In genomic region chr11:65095427-65095826, GRCh38 we compare ENCODE assay signal across 10 cellular contexts. TPM values are rescaled to one million over a fixed set of nuclear protein-coding genes. Genes with fewer than 3 reads are reported as not detected.
A peak's percentile ranks its signal among the peaks of the same experiment; 100 is the strongest.
DNase-seq lines count a peak whose midpoint lies in the region; ATAC-seq, FAIRE-seq and TF ChIP-seq lines count a peak whose summit lies in the region.
"Had no signal": no experiment of that assay in that cellular context is flagged by ENCODE, and none has a peak within 500 bp of the region (broad histone marks: within the 10 kb centered on the region; RNA-seq: fewer than 3 reads in every experiment).

No MANE protein-coding gene starts in this region.

- H2AFZ ChIP-seq in KMS-11 (ENCODE audit: low read depth): peak overlapping the region; percentile 92

- H3K9me3 ChIP-seq in A549: no peaks in the 10 kb centered on the region
- no peaks in the 10 kb centered on the region for H3K9me3 ChIP-seq in muscle layer of duodenum (ENCODE audit: control insufficient read depth in 1 of 2, low read length in 2 of 2)

- FAIRE-seq in A549 (lab: Jason Lieb, UNC): no peak
- FAIRE-seq: G401.6, islet of Langerhans had no signal

- TF ChIP-seq RAD21 in A549 (conservative IDR thresholded peaks at IDR 0.05 in 1 of 2, IDR thresholded peaks at IDR 0.05 in 1 of 2): no peak

- 85% methylated on average over 21 of the region's 22 CpGs for WGBS in A549 (ENCODE audit: missing lambda C conversion rate)

- POLR2A ChIA-PET in A549 (lab: Yijun Ruan, JAX): interaction anchor here (1.1 to 3.0 kb wide), 2 partner anchors 16 to 251 kb away, joined by 3 to 8 read pairs; partner anchors contain the start of genes CDC42BPG and TM7SF2

- TF ChIP-seq POLR2A in A549 (IDR thresholded peaks at IDR 0.05; ENCODE audit: low read length): no peak

- H3K36me3 ChIP-seq in KMS-11 (ENCODE audit: insufficient read depth) (no peaks in the 10 kb centered on the region), muscle layer of duodenum (ENCODE audit: control insufficient read depth in 1 of 2, insufficient read depth in 2 of 2, low read length in 2 of 2) (peaks cover 4 to 5% of the 10 kb centered on the region in 2 donors)

- no peak for DNase-seq in A549 (ENCODE audit: low read depth in 1 of 2, low spot score in 1 of 2)
- DNase-seq in cardiac fibroblast (ENCODE audit: low read depth in 2 of 2): no peak
- DNase-seq in NCI-H1694 treated with DMSO at 0.1 percent for 48 hours (lab: John Stamatoyannopoulos, UW): no peak

- CTCF ChIA-PET in A549 (lab: Yijun Ruan, JAX): interaction anchor here (2.3 to 9.2 kb wide), 3 partner anchors 10 to 81 kb away, joined by 7 to 153 read pairs (median 8); partner anchors contain the start of genes ARL2 and TM7SF2

- TF ChIP-seq CTCF in A549 (IDR thresholded peaks at IDR 0.05): no peak
- TF ChIP-seq CTCF in KMS-11 (conservative IDR thresholded peaks at IDR 0.05; ENCODE audit: low read depth, low read length): no peak
- TF ChIP-seq CTCF in cardiac fibroblast (IDR thresholded peaks at IDR 0.05; ENCODE audit: low read depth, low read length): no peak

- H4K20me1 ChIP-seq in KMS-11 (ENCODE audit: insufficient read depth): no peaks in the 10 kb centered on the region

- TF ChIP-seq EP300 in A549 (IDR thresholded peaks at IDR 0.05): no peak

- H3K4me1 ChIP-seq in A549 (peaks cover 8% of the 10 kb centered on the region; the same call in 1 of the 3 replicates), KMS-11 (ENCODE audit: low read depth, poor library complexity, severe bottlenecking) (peaks cover 70% of the 10 kb centered on the region), muscle layer of duodenum (ENCODE audit: control insufficient read depth in 1 of 2, insufficient read depth in 2 of 2, low read length in 2 of 2) (peaks cover 5 to 13% of the 10 kb centered on the region in 2 donors)

- H3K9ac ChIP-seq in KMS-11: peak overlapping the region; percentile 78; the same call in 1 of the 2 replicates

- H3K4me2 ChIP-seq in A549: peak overlapping the region; percentile 98
- peak overlapping the region; percentile 59 for H3K4me2 ChIP-seq in KMS-11

- no peak overlapping the region for H3K4me3 ChIP-seq in A549
- no peak overlapping the region for H3K4me3 ChIP-seq in KMS-11 (IDR thresholded peaks at IDR 0.05; ENCODE audit: insufficient read depth, low read depth, low read length)
- peak overlapping the region; percentile 69 to 73 for H3K4me3 ChIP-seq in cardiac fibroblast (replicated peaks in 1 of 2; ENCODE audit: low read depth in 2 of 2, low read length in 2 of 2)
- H3K4me3 ChIP-seq in muscle layer of duodenum (ENCODE audit: low read depth in 1 of 2, low read length in 2 of 2): peak overlapping the region; percentile 75 to 91

- peaks cover 26% of the 10 kb centered on the region; the same call in 1 of the 2 replicates for H3K79me2 ChIP-seq in KMS-11 (ENCODE audit: insufficient read depth, low read depth)

- H3K27ac ChIP-seq in A549 (peak overlapping the region; percentile 95 to 96; a peak in 4 of 6 replicates), KMS-11 (peak overlapping the region; percentile 75; the same call in 1 of the 2 replicates), muscle layer of duodenum (ENCODE audit: low read length) (peak overlapping the region; percentile 80)

- H3K27me3 ChIP-seq in KMS-11 (ENCODE audit: insufficient read depth, low read depth): no peaks in the 10 kb centered on the region
- no peaks in the 10 kb centered on the region for H3K27me3 ChIP-seq in muscle layer of duodenum (ENCODE audit: low read depth, low read length)

- ATAC-seq in A549 (no peak), GM19463 (IDR thresholded peaks at IDR 0.05; ENCODE audit: unreplicated experiment) (no peak), GM21381 (IDR thresholded peaks at IDR 0.05; ENCODE audit: unreplicated experiment) (no peak), HG03469 (IDR thresholded peaks at IDR 0.05; ENCODE audit: unreplicated experiment) (no peak)

TF ChIP-seq in A549, 52 proteins besides CTCF, POLR2A, EP300 and RAD21:
- TF ChIP-seq ATOH8 (CRISPR knock-in tag; IDR thresholded peaks at IDR 0.05; ENCODE audit: low read depth) (no peak), PHF8 (IDR thresholded peaks at IDR 0.05; ENCODE audit: borderline replicate concordance, low read depth) (no peak), ZNF302 (CRISPR knock-in tag; IDR thresholded peaks at IDR 0.05) (no peak), ESRRA (IDR thresholded peaks at IDR 0.05; ENCODE audit: borderline replicate concordance, low read length) (no peak), NR3C1 (IDR thresholded peaks at IDR 0.05) (no peak), ZSCAN20 (CRISPR knock-in tag; IDR thresholded peaks at IDR 0.05) (no peak), NPAS2 (CRISPR knock-in tag; IDR thresholded peaks at IDR 0.05; ENCODE audit: borderline replicate concordance) (no peak), RCOR1 (IDR thresholded peaks at IDR 0.05; ENCODE audit: low read depth, low read length) (no peak), EHF (CRISPR knock-in tag; IDR thresholded peaks at IDR 0.05) (no peak), POLR2AphosphoS2 (conservative IDR thresholded peaks at IDR 0.05; ENCODE audit: low read length) (no peak)
TF ChIP-seq in A549: peak in this region for 0.

RNA-seq across cellular contexts. Expression of gene VPS51, which starts 0.6 kb away (rescaled TPM):
- polyA plus RNA-seq in A549 (2011; rRNA removed): 37.2 and 44.7 TPM in 2 replicates
- 64.6 and 84.0 TPM in 2 replicates for polyA plus RNA-seq in A549 (2012; cell fraction: cytosol; rRNA removed)
- 183 and 198 TPM in 2 replicates for polyA plus RNA-seq in A549 (2012; cell fraction: nucleus; rRNA removed)
- 46.7 to 51.7 TPM (median 51.0 TPM) in 3 replicates for polyA plus RNA-seq in A549 (2017; fragmentation: RNase III; extraction: RNeasy Plus Mini Kit Qiagen cat#74134 plus additional on column Dnase treatment)
- 118 and 162 TPM in 2 replicates for polyA minus RNA-seq in A549 (2011; rRNA and poly(A)+ RNA removed)

RNA-seq across cellular contexts. Expression of gene ZFPL1, which starts 11.4 kb away (rescaled TPM):
- 27.7 and 30.1 TPM in 2 replicates for polyA plus RNA-seq in A549 (2011; rRNA removed)
- 52.7 and 56.5 TPM in 2 replicates for polyA plus RNA-seq in A549 (2012; cell fraction: cytosol; rRNA removed)
- polyA plus RNA-seq in A549 (2012; cell fraction: nucleus; rRNA removed): 71.8 and 82.0 TPM in 2 replicates
- 29.2 to 33.5 TPM (median 31.7 TPM) in 3 replicates for polyA plus RNA-seq in A549 (2017; fragmentation: RNase III; extraction: RNeasy Plus Mini Kit Qiagen cat#74134 plus additional on column Dnase treatment)
- 34.6 and 49.0 TPM in 2 replicates for polyA minus RNA-seq in A549 (2011; rRNA and poly(A)+ RNA removed)

RNA-seq across cellular contexts. Expression of gene CDCA5, which starts 11.6 kb away (rescaled TPM):
- polyA plus RNA-seq in A549 (2011; rRNA removed) (28.0 and 30.9 TPM in 2 replicates), A549 (2017; fragmentation: RNase III; extraction: RNeasy Plus Mini Kit Qiagen cat#74134 plus additional on column Dnase treatment) (43.1 to 46.0 TPM (median 44.1 TPM) in 3 replicates)
- polyA plus RNA-seq in A549 (2012; cell fraction: cytosol; rRNA removed): 42.1 and 45.1 TPM in 2 replicates
- polyA plus RNA-seq in A549 (2012; cell fraction: nucleus; rRNA removed): 46.9 and 59.8 TPM in 2 replicates
- 20.6 and 21.4 TPM in 2 replicates for polyA minus RNA-seq in A549 (2011; rRNA and poly(A)+ RNA removed)

RNA-seq across cellular contexts. Expression of gene TM7SF2, which starts 16.2 kb away (rescaled TPM):
- polyA plus RNA-seq in A549 (2011; rRNA removed) (8.2 and 9.6 TPM in 2 replicates), A549 (2017; fragmentation: RNase III; extraction: RNeasy Plus Mini Kit Qiagen cat#74134 plus additional on column Dnase treatment) (6.9 to 9.7 TPM (median 8.2 TPM) in 3 replicates)
- polyA plus RNA-seq in A549 (2012; cell fraction: cytosol; rRNA removed): 7.9 and 10.1 TPM in 2 replicates
- 31.1 and 39.4 TPM in 2 replicates for polyA plus RNA-seq in A549 (2012; cell fraction: nucleus; rRNA removed)
- 8.6 and 19.4 TPM in 2 replicates for polyA minus RNA-seq in A549 (2011; rRNA and poly(A)+ RNA removed)

RNA-seq across cellular contexts. Expression of gene ZNHIT2, which starts 22.1 kb away (rescaled TPM):
- polyA plus RNA-seq in A549 (2011; rRNA removed) (5.5 and 6.0 TPM in 2 replicates), A549 (2017; fragmentation: RNase III; extraction: RNeasy Plus Mini Kit Qiagen cat#74134 plus additional on column Dnase treatment) (12.4 to 14.0 TPM (median 13.5 TPM) in 3 replicates)
- polyA plus RNA-seq in A549 (2012; cell fraction: cytosol; rRNA removed): 9.8 and 15.8 TPM in 2 replicates
- polyA plus RNA-seq in A549 (2012; cell fraction: nucleus; rRNA removed): 13.8 and 21.4 TPM in 2 replicates
- 2.9 and 4.0 TPM in 2 replicates for polyA minus RNA-seq in A549 (2011; rRNA and poly(A)+ RNA removed)

Comparison
In these comparisons a context has a peak if more than half of its experiments do, and no peak if none do; other contexts are left out.
1. H3K4me3 ChIP-seq: peak in cardiac fibroblast (2 of 2) and muscle layer of duodenum (2 of 2); none in A549 (single experiment) and KMS-11 (single experiment).
2. Peak in every context shown above with its lines, with median percentiles within 50 percentile points of each other: H3K27ac ChIP-seq.